In the genomic region with DNA sequence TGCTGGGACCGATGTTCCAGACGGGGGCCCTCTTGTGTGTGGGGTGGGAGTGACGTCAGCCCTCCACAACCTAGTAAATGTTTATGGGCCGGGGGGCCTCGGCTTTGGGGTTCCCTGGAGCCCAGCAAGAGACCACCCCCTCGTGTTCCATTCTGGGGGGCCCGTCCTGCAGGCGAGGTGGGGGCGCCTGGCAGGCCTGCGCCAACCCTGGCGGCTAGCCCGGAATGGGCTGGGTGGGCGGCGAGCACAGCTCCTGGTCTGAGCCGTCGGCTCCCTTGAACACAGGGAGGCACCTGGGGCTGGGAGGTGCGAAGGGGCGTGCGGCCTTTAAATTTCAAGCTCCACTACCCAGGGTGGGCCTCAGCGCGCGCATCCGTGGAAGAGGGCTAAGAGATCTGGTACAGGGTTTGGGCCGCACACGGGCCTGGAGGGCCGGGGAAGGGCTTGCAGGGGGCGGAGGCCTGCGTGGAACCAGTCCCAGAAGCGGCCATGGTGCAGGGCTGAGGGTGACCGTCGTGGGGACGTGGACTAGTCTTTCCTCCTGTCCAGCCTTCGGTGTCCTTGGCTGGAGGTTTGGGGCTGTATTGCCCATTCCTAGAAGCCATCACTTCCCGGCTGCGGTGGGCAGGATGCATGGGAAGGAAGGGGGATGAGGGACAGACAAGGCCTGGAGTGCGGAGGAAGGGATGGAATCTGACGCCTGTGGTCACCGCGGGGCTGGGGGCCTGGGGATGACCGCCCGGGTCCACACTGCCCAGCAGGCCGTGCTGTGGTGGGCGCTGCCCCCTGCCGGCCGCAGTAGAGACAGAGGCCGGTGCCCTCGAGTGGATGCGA, we compare ENCODE assay signal across 8 cellular contexts. TPM values are rescaled to one million over a fixed set of nuclear protein-coding genes. Genes with fewer than 3 reads are reported as not detected.
DNase-seq lines count a peak whose midpoint lies in the region; ATAC-seq and TF ChIP-seq lines count a peak whose summit lies in the region.

No MANE protein-coding gene starts in this region.

- H4K20me1 ChIP-seq in DND-41 (ENCODE audit: insufficient read depth, low read length), result peaks cover 29% of the 10 kb centered on the region

- H3K9me3 ChIP-seq in DND-41 (ENCODE audit: insufficient read depth, low read length, severe bottlenecking) (no peaks in the 10 kb centered on the region), adipocyte (ENCODE audit: control insufficient read depth, low read length) (no peaks in the 10 kb centered on the region), thoracic aorta (no peaks in the 10 kb centered on the region)

- no peak overlapping the region for H2AFZ ChIP-seq in DND-41 (ENCODE audit: low read depth, low read length)

- DNase-seq in DND-41 (no peak), HT-29 (ENCODE audit: low spot score) (peak; percentile 31), adipocyte (ENCODE audit: low read depth) (peak; percentile 68), iris pigment epithelial cell (ENCODE audit: low read depth) (peak; percentile 34), thoracic aorta (ENCODE audit: low spot score) (no peak)

- ATAC-seq in DND-41 (ENCODE audit: insufficient read depth, low read depth), result 0 out of 3 replicates have a peak, but pooled peaks have one; percentile 10
- ATAC-seq in thoracic aorta (ENCODE audit: insufficient number of reproducible peaks, low FRiP score, low read depth), result no peak
- ATAC-seq in HG02678 (IDR thresholded peaks at IDR 0.05; ENCODE audit: unreplicated experiment), result no peak
- ATAC-seq in GM21515 (IDR thresholded peaks at IDR 0.05; ENCODE audit: unreplicated experiment), result no peak
- no peak for ATAC-seq in GM21367 (IDR thresholded peaks at IDR 0.05; ENCODE audit: unreplicated experiment)

- H3K27ac ChIP-seq in DND-41 (ENCODE audit: low read length), result no peak overlapping the region
- no peak overlapping the region for H3K27ac ChIP-seq in thoracic aorta

- no peak overlapping the region for H3K4me3 ChIP-seq in DND-41 (ENCODE audit: low read depth in 1 of 2, low read length in 2 of 2)
- H3K4me3 ChIP-seq in adipocyte (ENCODE audit: low read length), result no peak overlapping the region
- no peak overlapping the region for H3K4me3 ChIP-seq in thoracic aorta

- TF ChIP-seq CTCF in DND-41 (IDR thresholded peaks at IDR 0.05; ENCODE audit: borderline replicate concordance, extremely low read depth, low read length, poor library complexity, severe bottlenecking) (no peak), thoracic aorta (IDR thresholded peaks at IDR 0.05) (peak; percentile 59)

- H3K36me3 ChIP-seq in DND-41 (ENCODE audit: insufficient read depth, low read length), result peaks cover 24% of the 10 kb centered on the region
- peaks cover 24% of the 10 kb centered on the region for H3K36me3 ChIP-seq in adipocyte (ENCODE audit: control insufficient read depth, insufficient read depth, low read length, severe bottlenecking)
- H3K36me3 ChIP-seq in thoracic aorta, result peaks cover 20% of the 10 kb centered on the region

- no peaks in the 10 kb centered on the region for H3K4me1 ChIP-seq in DND-41 (ENCODE audit: insufficient read depth, low read length)
- H3K4me1 ChIP-seq in adipocyte (ENCODE audit: control insufficient read depth, insufficient read depth, low read length), result peaks cover 13% of the 10 kb centered on the region
- H3K4me1 ChIP-seq in thoracic aorta (ENCODE audit: control insufficient read depth in 1 of 2, low read depth in 2 of 2), result peaks cover 14 to 35% of the 10 kb centered on the region in 2 donors

- no peak overlapping the region for H3K4me2 ChIP-seq in DND-41 (ENCODE audit: insufficient read depth, low read length)

- H3K79me2 ChIP-seq in DND-41 (ENCODE audit: insufficient read depth, low read length), result peaks cover 2% of the 10 kb centered on the region

- H3K9ac ChIP-seq in DND-41 (ENCODE audit: low read depth, low read length) (no peak overlapping the region), adipocyte (ENCODE audit: low read length) (peak overlapping the region; percentile 52)

- no peaks in the 10 kb centered on the region for H3K27me3 ChIP-seq in DND-41 (ENCODE audit: insufficient read depth, low read length, poor library complexity)
- H3K27me3 ChIP-seq in adipocyte (replicated peaks; ENCODE audit: control insufficient read depth, insufficient read depth, low read length), result peaks cover 4% of the 10 kb centered on the region
- no peaks in the 10 kb centered on the region for H3K27me3 ChIP-seq in thoracic aorta (replicated peaks; ENCODE audit: insufficient read depth)

RNA-seq across cellular contexts. Expression of gene NDUFA11, which starts 11.4 kb away (rescaled TPM):
- 265 and 313 TPM in 2 replicates for total RNA-seq in HT-29 (2014; rRNA removed; shearing (Covaris generic))
- 100 to 1,000 TPM in 1 of 2 donors, 10 to 100 TPM in 1; 83.2 to 177 TPM for total RNA-seq in thoracic aorta

RNA-seq across cellular contexts. Expression of gene VMAC, which starts 12.5 kb away (rescaled TPM):
- 3.5 and 6.0 TPM in 2 replicates for total RNA-seq in HT-29 (2014; rRNA removed; shearing (Covaris generic))
- 10 to 100 TPM; 13.3 to 13.6 TPM for total RNA-seq in thoracic aorta

RNA-seq across cellular contexts. Expression of gene FUT5, which starts 21.8 kb away (rescaled TPM):
- not detected in 2 replicates for total RNA-seq in HT-29 (2014; rRNA removed; shearing (Covaris generic))
- not detected for total RNA-seq in thoracic aorta

RNA-seq across cellular contexts. Expression of gene CAPS, which starts 21.9 kb away (rescaled TPM):
- total RNA-seq in HT-29 (2014; rRNA removed; shearing (Covaris generic)), result 13.9 and 20.1 TPM in 2 replicates
- 10 to 100 TPM in 1 of 2 donors, 1 to 10 TPM in 1; 8.5 to 48.7 TPM for total RNA-seq in thoracic aorta

RNA-seq across cellular contexts. Expression of gene FUT3, which starts 40.9 kb away (rescaled TPM):
- total RNA-seq in HT-29 (2014; rRNA removed; shearing (Covaris generic)), result 2.8 and 3.9 TPM in 2 replicates
- total RNA-seq in thoracic aorta, result not detected

Comparison
In these comparisons a context has a peak if more than half of its experiments do, and no peak if none do; other contexts are left out.
1. DNase-seq: peak in HT-29 (single experiment), adipocyte (single experiment) and iris pigment epithelial cell (single experiment); none in DND-41 (single experiment) and thoracic aorta (single experiment).